In genomic region chr20:36267605-36268500, GRCh38 we compare ENCODE assay signal across 16 cellular contexts.
"Had no signal": no experiment of that assay in that cellular context is flagged by ENCODE, and none has a peak within 500 bp of the region (broad histone marks: within the 10 kb centered on the region; RNA-seq: fewer than 3 reads in every experiment).

No MANE protein-coding gene starts in this region.

- ATAC-seq: activated CD4-positive, CD25-positive, alpha-beta regulatory T cell treated with anti-CD3 and anti-CD28 coated beads, Interleukin-2, amount 50 U/mL, for 24 hours; body of pancreas; pancreas; stimulated activated naive CD8-positive, alpha-beta T cell treated with anti-CD3 and anti-CD28 coated beads, Interleukin-15, amount 100 ng/mL, for 72 hours had no signal

- H3K9me3 ChIP-seq: adrenal gland, body of pancreas, esophagus muscularis mucosa, pancreas, thoracic aorta had no signal

- H3K36me3 Mint-ChIP-seq: activated CD4-positive, alpha-beta memory T cell treated with anti-CD3 and anti-CD28 coated beads for 36 hours; immature natural killer cell; natural killer cell treated with Interleukin-12 subunit alpha and Interleukin-12 subunit beta and Interleukin-15 and Interleukin-18, amount 100 ng/mL, for 72 hours had no signal

- H3K27ac ChIP-seq: adrenal gland, body of pancreas, esophagus muscularis mucosa, pancreas, thoracic aorta had no signal

- H3K27me3 ChIP-seq: adrenal gland, body of pancreas, pancreas had no signal

- H3K4me1 Mint-ChIP-seq: central memory CD8-positive, alpha-beta T cell; immature natural killer cell; stimulated activated naive CD8-positive, alpha-beta T cell treated with anti-CD3 and anti-CD28 coated beads, Interleukin-15, amount 100 ng/mL, for 72 hours had no signal

- H3K4me1 ChIP-seq: adrenal gland, body of pancreas, esophagus muscularis mucosa, pancreas had no signal

- H3K27ac Mint-ChIP-seq: activated CD4-positive, alpha-beta memory T cell treated with anti-CD3 and anti-CD28 coated beads for 36 hours; activated T-helper 1 cell treated with anti-CD3 and anti-CD28 coated beads, Interleukin-12 subunit alpha, Interleukin-12 subunit beta, Interleukin-2, Interleukin-4 antibody, amounts not matched to agents 30 ng/mL and 10 ng/mL and 1 ng/mL, durations not matched to agents 14 hours and 24 hours and 36 hours; dendritic cell treated with granulocyte-macrophage colony-stimulating factor and Interleukin-4, amounts not matched to agents 40 ng/mL and 50 ng/mL, for 4 days; immature natural killer cell; natural killer cell treated with Interleukin-12 subunit alpha and Interleukin-12 subunit beta and Interleukin-15 and Interleukin-18, amount 100 ng/mL, for 72 hours; stimulated activated naive CD8-positive, alpha-beta T cell treated with anti-CD3 and anti-CD28 coated beads, Interleukin-15, amount 100 ng/mL, for 72 hours had no signal

- H3K27me3 Mint-ChIP-seq: activated CD4-positive, alpha-beta memory T cell treated with anti-CD3 and anti-CD28 coated beads for 36 hours; dendritic cell treated with granulocyte-macrophage colony-stimulating factor and Interleukin-4, amounts not matched to agents 40 ng/mL and 50 ng/mL, for 4 days; natural killer cell treated with Interleukin-12 subunit alpha and Interleukin-12 subunit beta and Interleukin-15 and Interleukin-18, amount 100 ng/mL, for 72 hours had no signal

- H3K4me3 ChIP-seq: adrenal gland, body of pancreas, esophagus muscularis mucosa, pancreas, thoracic aorta had no signal

- H3K9me3 Mint-ChIP-seq: activated CD4-positive, alpha-beta memory T cell treated with anti-CD3 and anti-CD28 coated beads for 36 hours; activated T-helper 1 cell treated with anti-CD3 and anti-CD28 coated beads, Interleukin-12 subunit alpha, Interleukin-12 subunit beta, Interleukin-2, Interleukin-4 antibody, amounts not matched to agents 30 ng/mL and 10 ng/mL and 1 ng/mL, durations not matched to agents 14 hours and 24 hours and 36 hours; central memory CD8-positive, alpha-beta T cell; dendritic cell treated with granulocyte-macrophage colony-stimulating factor and Interleukin-4, amounts not matched to agents 40 ng/mL and 50 ng/mL, for 4 days; natural killer cell treated with Interleukin-12 subunit alpha and Interleukin-12 subunit beta and Interleukin-15 and Interleukin-18, amount 100 ng/mL, for 72 hours; stimulated activated naive CD8-positive, alpha-beta T cell treated with anti-CD3 and anti-CD28 coated beads, Interleukin-15, amount 100 ng/mL, for 72 hours had no signal

- H3K4me3 Mint-ChIP-seq: activated CD4-positive, alpha-beta memory T cell treated with anti-CD3 and anti-CD28 coated beads for 36 hours; activated T-helper 1 cell treated with anti-CD3 and anti-CD28 coated beads, Interleukin-12 subunit alpha, Interleukin-12 subunit beta, Interleukin-2, Interleukin-4 antibody, amounts not matched to agents 30 ng/mL and 10 ng/mL and 1 ng/mL, durations not matched to agents 14 hours and 24 hours and 36 hours; central memory CD8-positive, alpha-beta T cell; dendritic cell treated with granulocyte-macrophage colony-stimulating factor and Interleukin-4, amounts not matched to agents 40 ng/mL and 50 ng/mL, for 4 days; immature natural killer cell; natural killer cell treated with Interleukin-12 subunit alpha and Interleukin-12 subunit beta and Interleukin-15 and Interleukin-18, amount 100 ng/mL, for 72 hours; stimulated activated naive CD8-positive, alpha-beta T cell treated with anti-CD3 and anti-CD28 coated beads, Interleukin-15, amount 100 ng/mL, for 72 hours had no signal

- DNase-seq: activated CD4-positive, alpha-beta memory T cell treated with anti-CD3 and anti-CD28 coated beads for 36 hours; activated naive CD4-positive, alpha-beta T cell treated with anti-CD3 and anti-CD28 coated beads, Interleukin-2, amount 50 U/mL, for 16 hours; body of pancreas; immature natural killer cell; pancreas; stimulated activated CD4-positive, alpha-beta T cell treated with anti-CD3 and anti-CD28 coated beads, Interleukin-15, amount 100 ng/mL, for 24 hours; stimulated activated CD4-positive, alpha-beta T cell treated with anti-CD3 and anti-CD28 coated beads, Interleukin-4, amount 100 ng/mL, for 4 hours had no signal

- H3K36me3 ChIP-seq: adrenal gland, esophagus muscularis mucosa, pancreas, thoracic aorta had no signal
